8 cellular contexts compared by ENCODE assay signal in the genomic region with DNA sequence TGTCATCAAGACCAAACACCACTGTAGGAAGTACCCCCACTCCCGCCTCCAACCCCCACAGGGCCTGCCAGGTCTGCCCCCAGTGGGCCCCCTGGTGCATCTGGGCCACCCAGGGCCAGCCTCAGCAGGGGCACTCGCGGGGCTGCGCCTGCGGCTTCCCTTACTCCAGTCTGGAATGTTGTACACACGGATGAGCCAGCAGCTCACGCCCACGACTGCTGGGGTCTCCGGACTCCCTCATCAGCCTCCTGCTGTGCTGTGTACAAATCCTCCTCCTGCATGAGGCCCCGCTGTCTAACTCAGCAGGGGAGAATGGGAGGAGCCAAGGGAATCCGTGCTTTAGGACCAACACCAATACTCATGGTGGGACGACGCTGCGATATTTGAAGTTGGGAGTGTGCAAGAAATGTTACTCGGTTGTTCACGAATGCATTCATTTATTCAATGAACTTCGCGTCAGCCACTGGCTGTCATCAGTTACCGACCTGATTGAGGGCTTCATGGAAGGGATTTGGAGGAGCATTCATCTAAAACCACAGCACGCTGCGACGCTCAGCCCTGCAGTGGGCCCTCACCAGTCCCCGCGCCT. TPM values are rescaled to one million over a fixed set of nuclear protein-coding genes. Genes with fewer than 3 reads are reported as not detected.
DNase-seq lines count a peak whose midpoint lies in the region; ATAC-seq, FAIRE-seq and TF ChIP-seq lines count a peak whose summit lies in the region.

No MANE protein-coding gene starts in this region.

- WGBS in mammary epithelial cell (ENCODE audit: low coverage, missing lambda C conversion rate) = 25% methylated on average over 19 of the region's 24 CpGs

- H3K9me3 ChIP-seq in NT2/D1 (ENCODE audit: insufficient read depth, low read length) = peaks cover 16% of the 10 kb centered on the region; the same call in 1 of the 2 replicates
- H3K9me3 ChIP-seq in mammary epithelial cell (replicated peaks; ENCODE audit: insufficient read depth, low read length) = no peaks in the 10 kb centered on the region
- H3K9me3 ChIP-seq in stomach smooth muscle (ENCODE audit: control insufficient read depth in 2 of 2, low read length in 2 of 2) = peaks cover 0 to 10% of the 10 kb centered on the region in 2 donors

- H3K36me3 ChIP-seq in NT2/D1 (ENCODE audit: insufficient read depth, insufficient read length, low read length) (peaks cover 23% of the 10 kb centered on the region), mammary epithelial cell (ENCODE audit: insufficient read depth, low read length) (no peaks in the 10 kb centered on the region), stomach smooth muscle (ENCODE audit: control insufficient read depth in 2 of 2, insufficient read depth in 2 of 2, low read length in 2 of 2) (peaks cover 2 to 8% of the 10 kb centered on the region in 2 donors)

- peak overlapping the region; percentile 82 for H3K4me2 ChIP-seq in mammary epithelial cell (ENCODE audit: insufficient read depth, low read depth, low read length)

- dilution Hi-C loops in mammary epithelial cell (cut with HindIII; ENCODE audit: low sequenced_read_pairs) = no loop called here

- H3K27me3 ChIP-seq in NT2/D1 (ENCODE audit: insufficient read depth, insufficient read length) (no peaks in the 10 kb centered on the region), mammary epithelial cell (ENCODE audit: insufficient read depth, low read length) (no peaks in the 10 kb centered on the region), layer of hippocampus (ENCODE audit: control insufficient read depth, insufficient read depth, low read length) (no peaks in the 10 kb centered on the region), stomach smooth muscle (ENCODE audit: control insufficient read depth in 1 of 2, insufficient read depth in 2 of 2, low read length in 2 of 2) (no peaks in the 10 kb centered on the region)

- TSS peak; percentile 80 for BruUV-seq in mammary epithelial cell (replicated peaks; lab: Mats Ljungman, UMichigan)

- H3K27ac ChIP-seq in mammary epithelial cell (ENCODE audit: insufficient read depth, low read depth, low read length) (peak overlapping the region; percentile 78), layer of hippocampus (ENCODE audit: low read depth, low read length) (peak overlapping the region; percentile 84), stomach smooth muscle (ENCODE audit: low read length) (peak overlapping the region; percentile 78)

- no peak for TF ChIP-seq CTCF in mammary epithelial cell (conservative IDR thresholded peaks at IDR 0.05 in 1 of 2, IDR thresholded peaks at IDR 0.05 in 1 of 2; ENCODE audit: extremely low read depth in 1 of 2, insufficient read depth in 1 of 2, low read depth in 1 of 2, low read length in 2 of 2)

- DNase-seq in AG08396 (ENCODE audit: low spot score) = peak; percentile 69
- DNase-seq in GM18507 (ENCODE audit: extremely low spot score, insufficient read length, low read depth) = no peak
- no peak for DNase-seq in NT2/D1 (ENCODE audit: low read depth, low spot score)
- DNase-seq in mammary epithelial cell = no peak
- DNase-seq in T-helper 9 cell = no peak

- ATAC-seq in HG03064 (IDR thresholded peaks at IDR 0.05; ENCODE audit: low read depth, unreplicated experiment) = peak; percentile 16

- peaks cover 38% of the 10 kb centered on the region for H3K79me2 ChIP-seq in mammary epithelial cell (ENCODE audit: insufficient read depth, low read length)

- H3K4me1 ChIP-seq in NT2/D1 (ENCODE audit: insufficient read depth, insufficient read length) = peaks cover 20% of the 10 kb centered on the region
- H3K4me1 ChIP-seq in mammary epithelial cell (ENCODE audit: insufficient read depth, low read length) = peaks cover 24% of the 10 kb centered on the region
- H3K4me1 ChIP-seq in stomach smooth muscle (ENCODE audit: control insufficient read depth, insufficient read depth, low read length) = peaks cover 22% of the 10 kb centered on the region

- intact Hi-C loops in mammary epithelial cell (cut with micrococcal nuclease) = loop anchor here (1.0 to 2.0 kb wide), 2 partner anchors 47 to 55 kb away; no protein-coding TSS in a partner anchor

- CTCF ChIA-PET in mammary epithelial cell (lab: Charles Lee; ENCODE audit: low non-redundant PET) = no interaction called here

- in situ Hi-C loops in mammary epithelial cell (cut with MboI; ENCODE audit: low sequenced_read_pairs in 2 of 2) = no loop called here

- H3K9ac ChIP-seq in NT2/D1 (ENCODE audit: insufficient read length, low read depth) = peak overlapping the region; percentile 91
- peak overlapping the region; percentile 85 for H3K9ac ChIP-seq in mammary epithelial cell (ENCODE audit: insufficient read depth, low read length)
- H3K9ac ChIP-seq in stomach smooth muscle (ENCODE audit: low read length in 2 of 2) = peak overlapping the region; percentile 83 to 84

- H4K20me1 ChIP-seq in mammary epithelial cell (ENCODE audit: insufficient read depth, low read length) = no peaks in the 10 kb centered on the region

- peak; percentile 31 for FAIRE-seq in GM18507 (lab: Jason Lieb, UNC)

- H3K4me3 ChIP-seq in NT2/D1 (ENCODE audit: insufficient read length, low read depth) (peak overlapping the region; percentile 99), mammary epithelial cell (replicated peaks in 1 of 3; ENCODE audit: insufficient read depth in 1 of 3, low read depth in 2 of 3, low read length in 3 of 3) (peak overlapping the region; percentile 56 to 84 (median 60)), stomach smooth muscle (ENCODE audit: low read length in 2 of 2) (peak overlapping the region; percentile 92 to 98)

- peak overlapping the region; percentile 83 for H2AFZ ChIP-seq in mammary epithelial cell (ENCODE audit: low read depth, low read length)

RNA-seq across cellular contexts. Expression of gene ASB1, which starts 0.7 kb away (rescaled TPM):
- 10 to 100 TPM; 26.8 to 49.5 TPM for total RNA-seq in mammary epithelial cell
- polyA plus RNA-seq in mammary epithelial cell = 31.6 TPM
- 109 TPM for polyA minus RNA-seq in mammary epithelial cell
